ENCODE assay signal across 11 cellular contexts in genomic region chr10:94108200-94108599, GRCh38.
A peak's percentile ranks its signal among the peaks of the same experiment; 100 is the strongest.
DNase-seq lines count a peak whose midpoint lies in the region; ATAC-seq and TF ChIP-seq lines count a peak whose summit lies in the region.
"Had no signal": no experiment of that assay in that cellular context is flagged by ENCODE, and none has a peak within 500 bp of the region (broad histone marks: within the 10 kb centered on the region; RNA-seq: fewer than 3 reads in every experiment).

No MANE protein-coding gene starts in this region.

- H3K27ac ChIP-seq in CD8-positive, alpha-beta T cell (ENCODE audit: low read depth, low read length) = no peak overlapping the region
- H3K27ac ChIP-seq: KMS-11, right atrium auricular region had no signal

- peak; percentile 70 for DNase-seq in AG08395 (ENCODE audit: low spot score)
- peak; percentile 61 for DNase-seq in GM04503 (ENCODE audit: low read depth)
- peak; percentile 80 for DNase-seq in amniotic epithelial cell (ENCODE audit: low read depth)
- DNase-seq in kidney epithelial cell (ENCODE audit: low read depth) = peak; percentile 28
- DNase-seq in CD8-positive, alpha-beta T cell = no peak
- DNase-seq in activated effector memory CD4-positive, alpha-beta T cell treated with Interleukin-2 at 50 U/mL for 16 hours = no peak
- DNase-seq: NCI-H2081 treated with DMSO at 0.1 percent for 48 hours had no signal

- no peak for ATAC-seq in CD8-positive, alpha-beta T cell
- ATAC-seq in HG03439 (IDR thresholded peaks at IDR 0.05; ENCODE audit: unreplicated experiment) (no peak), GM19395 (IDR thresholded peaks at IDR 0.05; ENCODE audit: unreplicated experiment) (no peak)

- POLR2A ChIA-PET in CD8-positive, alpha-beta T cell (lab: Charles Lee) = no interaction called here

- H3K9me3 ChIP-seq in CD8-positive, alpha-beta T cell (ENCODE audit: low read length) = no peaks in the 10 kb centered on the region
- H3K9me3 ChIP-seq: right atrium auricular region had no signal

- H3K27me3 Mint-ChIP-seq in CD8-positive, alpha-beta T cell (ENCODE audit: low read depth) = no peaks in the 10 kb centered on the region

- TF ChIP-seq CTCF in kidney epithelial cell (IDR thresholded peaks at IDR 0.05; ENCODE audit: insufficient read depth, low read length, poor library complexity, severe bottlenecking) = no peak
- TF ChIP-seq CTCF in CD8-positive, alpha-beta T cell (IDR thresholded peaks at IDR 0.05) = no peak

- no peak overlapping the region for H3K4me3 Mint-ChIP-seq in CD8-positive, alpha-beta T cell

- H3K4me1 Mint-ChIP-seq in CD8-positive, alpha-beta T cell (ENCODE audit: low read depth) = no peaks in the 10 kb centered on the region

- no peaks in the 10 kb centered on the region for H3K4me1 ChIP-seq in CD8-positive, alpha-beta T cell (ENCODE audit: insufficient read depth, low read length)

- H3K9me3 Mint-ChIP-seq in CD8-positive, alpha-beta T cell = no peaks in the 10 kb centered on the region

- intact Hi-C loops in CD8-positive, alpha-beta T cell (cut with DNase I, micrococcal nuclease) = no loop called here

- no peaks in the 10 kb centered on the region for H3K36me3 Mint-ChIP-seq in CD8-positive, alpha-beta T cell

- H3K27me3 ChIP-seq in kidney epithelial cell (ENCODE audit: control insufficient read depth, insufficient read depth, low read length) = no peaks in the 10 kb centered on the region
- no peaks in the 10 kb centered on the region for H3K27me3 ChIP-seq in CD8-positive, alpha-beta T cell (ENCODE audit: insufficient read depth, low read length)
- H3K27me3 ChIP-seq: right atrium auricular region had no signal

- CTCF ChIA-PET in CD8-positive, alpha-beta T cell (lab: Charles Lee) = no interaction called here

- H3K27ac Mint-ChIP-seq in CD8-positive, alpha-beta T cell = no peak overlapping the region

- H3K4me3 ChIP-seq in kidney epithelial cell (ENCODE audit: low read depth, low read length) = no peak overlapping the region
- no peak overlapping the region for H3K4me3 ChIP-seq in CD8-positive, alpha-beta T cell (ENCODE audit: low read depth, low read length)
- H3K4me3 ChIP-seq: right atrium auricular region had no signal

- H3K36me3 ChIP-seq in kidney epithelial cell (ENCODE audit: control insufficient read depth, insufficient read depth, low read length) = no peaks in the 10 kb centered on the region
- no peaks in the 10 kb centered on the region for H3K36me3 ChIP-seq in CD8-positive, alpha-beta T cell (ENCODE audit: insufficient read depth, low read length)
- H3K36me3 ChIP-seq: right atrium auricular region had no signal

Comparison
In these comparisons a context has a peak if more than half of its experiments do, and no peak if none do; other contexts are left out.
1. DNase-seq: peak in AG08395 (single experiment), GM04503 (single experiment), amniotic epithelial cell (single experiment) and kidney epithelial cell (single experiment); none in CD8-positive, alpha-beta T cell (0 of 7) and activated effector memory CD4-positive, alpha-beta T cell treated with Interleukin-2 at 50 U/mL for 16 hours (single experiment).